In the genomic region with DNA sequence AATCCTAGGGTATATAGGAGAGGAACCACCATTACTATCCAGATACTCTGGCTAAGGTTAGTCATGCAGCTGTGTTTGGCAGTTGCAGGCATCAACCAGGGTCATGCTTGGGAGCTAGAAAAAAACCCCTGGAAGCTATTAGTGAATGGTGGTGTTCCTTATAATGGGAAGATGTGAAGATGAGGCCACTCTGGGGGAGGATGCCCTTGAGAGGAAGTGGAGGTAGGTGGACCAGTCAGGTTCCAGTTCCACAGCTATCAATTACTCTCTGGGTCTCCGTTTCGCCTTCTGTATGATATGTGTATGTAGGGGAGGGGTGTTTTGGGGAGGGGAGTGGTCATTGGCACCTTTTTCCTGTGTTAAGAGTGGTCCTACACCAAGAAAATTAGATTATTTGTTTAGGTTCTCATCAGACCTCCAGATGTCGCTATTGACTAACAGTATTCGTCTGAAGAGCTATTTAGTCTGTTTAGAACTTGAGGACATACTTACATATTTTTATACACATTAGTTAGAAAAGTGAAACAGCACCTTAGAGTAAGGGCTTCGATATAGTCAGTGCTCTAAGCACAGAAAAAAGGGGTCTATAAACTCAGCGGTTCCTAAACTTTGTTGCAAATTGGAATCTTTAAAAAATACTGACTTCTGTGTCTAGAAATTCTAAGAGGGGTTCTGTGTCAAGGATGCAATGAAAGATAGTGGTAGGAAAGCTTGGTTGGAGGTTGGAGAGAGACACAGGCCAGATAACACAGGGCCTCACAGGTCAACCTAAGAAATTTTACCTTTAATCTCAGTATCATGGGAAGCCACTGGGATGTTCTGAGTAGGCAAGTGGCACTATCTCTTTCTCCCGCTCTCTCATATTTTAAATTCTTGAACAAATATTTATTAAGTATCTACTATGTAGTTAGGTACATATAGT, we compare ENCODE assay signal across 8 cellular contexts.
A peak's percentile ranks its signal among the peaks of the same experiment; 100 is the strongest.
DNase-seq lines count a peak whose midpoint lies in the region; ATAC-seq, FAIRE-seq and TF ChIP-seq lines count a peak whose summit lies in the region.

No MANE protein-coding gene starts in this region.

- peak; percentile 69 for TF ChIP-seq CTCF in AG10803 (conservative IDR thresholded peaks at IDR 0.05; ENCODE audit: low read length)

- H3K27me3 Mint-ChIP-seq in stimulated activated naive B cell treated with anti-CD40 and anti-IgM and Interleukin-4, amounts not matched to agents 10 μg/mL and 1 μg/mL and 100 μg/mL, for 72 hours, result peaks cover 3 to 5% of the 10 kb centered on the region in 2 donors

- peak; percentile 88 for FAIRE-seq in GM18507 (lab: Jason Lieb, UNC)

- peak; percentile 68 for DNase-seq in AG10803 (ENCODE audit: low read depth)
- DNase-seq in GM18507 (ENCODE audit: extremely low spot score, insufficient read length, low read depth), result peak; percentile 35
- peak; percentile 9 to 76 for DNase-seq in NCI-H526 (lab: John Stamatoyannopoulos, UW)
- peak; percentile 74 for DNase-seq in astrocyte of the hippocampus (ENCODE audit: low read depth, low spot score)
- DNase-seq in iPS DF 19.7 (ENCODE audit: low read depth, low spot score), result peak; percentile 35
- DNase-seq in stimulated activated naive B cell treated with anti-CD40 and anti-IgM and Interleukin-4, amounts not matched to agents 10 μg/mL and 1 μg/mL and 100 μg/mL, for 72 hours, result no peak
- DNase-seq in stimulated activated CD4-positive, alpha-beta T cell treated with anti-CD3 and anti-CD28 coated beads, Interleukin-4, amount 100 ng/mL, for 4 hours, result no peak

- H3K4me3 Mint-ChIP-seq in stimulated activated naive B cell treated with anti-CD40 and anti-IgM and Interleukin-4, amounts not matched to agents 10 μg/mL and 1 μg/mL and 100 μg/mL, for 72 hours, result no peak overlapping the region

- peaks cover 4 to 5% of the 10 kb centered on the region in 2 donors for H3K4me1 Mint-ChIP-seq in stimulated activated naive B cell treated with anti-CD40 and anti-IgM and Interleukin-4, amounts not matched to agents 10 μg/mL and 1 μg/mL and 100 μg/mL, for 72 hours

- ATAC-seq in HG03432 (IDR thresholded peaks at IDR 0.05; ENCODE audit: unreplicated experiment), result peak; percentile 73
- peak; percentile 82 to 87 for ATAC-seq in stimulated activated naive B cell treated with anti-CD40 and anti-IgM and Interleukin-4, amounts not matched to agents 10 μg/mL and 1 μg/mL and 100 μg/mL, for 72 hours (replicated peaks)

- H3K4me3 ChIP-seq in AG10803 (ENCODE audit: low read length), result no peak overlapping the region

- no peak overlapping the region for H3K27ac Mint-ChIP-seq in stimulated activated naive B cell treated with anti-CD40 and anti-IgM and Interleukin-4, amounts not matched to agents 10 μg/mL and 1 μg/mL and 100 μg/mL, for 72 hours

- H3K36me3 Mint-ChIP-seq in stimulated activated naive B cell treated with anti-CD40 and anti-IgM and Interleukin-4, amounts not matched to agents 10 μg/mL and 1 μg/mL and 100 μg/mL, for 72 hours, result no peaks in the 10 kb centered on the region

- no peaks in the 10 kb centered on the region for H3K9me3 Mint-ChIP-seq in stimulated activated naive B cell treated with anti-CD40 and anti-IgM and Interleukin-4, amounts not matched to agents 10 μg/mL and 1 μg/mL and 100 μg/mL, for 72 hours

Comparison
In these comparisons a context has a peak if more than half of its experiments do, and no peak if none do; other contexts are left out.
1. DNase-seq: peak in AG10803 (single experiment), GM18507 (single experiment), NCI-H526 (2 of 2), astrocyte of the hippocampus (single experiment) and iPS DF 19.7 (single experiment); none in stimulated activated naive B cell treated with anti-CD40 and anti-IgM and Interleukin-4, amounts not matched to agents 10 μg/mL and 1 μg/mL and 100 μg/mL, for 72 hours (single experiment) and stimulated activated CD4-positive, alpha-beta T cell treated with anti-CD3 and anti-CD28 coated beads, Interleukin-4, amount 100 ng/mL, for 4 hours (0 of 2).